Comparison of ENCODE assay signal across 32 cellular contexts in genomic region chr18:58882681-58883080, GRCh38. TPM values are rescaled to one million over a fixed set of nuclear protein-coding genes. Genes with fewer than 3 reads are reported as not detected.
DNase-seq lines count a peak whose midpoint lies in the region; FAIRE-seq and TF ChIP-seq lines count a peak whose summit lies in the region.
"Had no signal": no experiment of that assay in that cellular context is flagged by ENCODE, and none has a peak within 500 bp of the region (broad histone marks: within the 10 kb centered on the region; RNA-seq: fewer than 3 reads in every experiment).

No MANE protein-coding gene starts in this region.

- H3K9me3 ChIP-seq in GM23248 (ENCODE audit: low read depth), result no peaks in the 10 kb centered on the region
- H3K9me3 ChIP-seq in astrocyte (ENCODE audit: insufficient read depth, low read depth, low read length), result no peaks in the 10 kb centered on the region
- H3K9me3 ChIP-seq in thyroid gland, result no peaks in the 10 kb centered on the region
- H3K9me3 ChIP-seq: BLaER1 treated with 17β-estradiol and CSF1 and Interleukin-3, amounts not matched to agents 10 nM and 100 nM; gastroesophageal sphincter; spleen had no signal

- H4K5ac ChIP-seq in mesendoderm (ENCODE audit: low read length), result no peak overlapping the region

- no peak overlapping the region for H3K23ac ChIP-seq in mesendoderm (ENCODE audit: low read length)

- peaks cover 92% of the 10 kb centered on the region for H3K79me2 ChIP-seq in GM23248 (ENCODE audit: insufficient read depth)
- H3K79me2 ChIP-seq in astrocyte (ENCODE audit: insufficient read depth, low read length), result peaks cover 65% of the 10 kb centered on the region
- H3K79me2 ChIP-seq in mesendoderm (ENCODE audit: control insufficient read depth, insufficient read depth, low read length), result peaks cover 77% of the 10 kb centered on the region

- H3K56ac ChIP-seq in mesendoderm (ENCODE audit: low read length), result no peak overlapping the region

- no peak overlapping the region for H3K4ac ChIP-seq in mesendoderm (ENCODE audit: low read depth, low read length)

- H2AFZ ChIP-seq in GM23248, result no peak overlapping the region
- no peak overlapping the region for H2AFZ ChIP-seq in astrocyte (ENCODE audit: low read depth, low read length)
- H2AFZ ChIP-seq: hepatocyte, neural progenitor cell had no signal

- H2AK5ac ChIP-seq in mesendoderm (ENCODE audit: low read length), result no peak overlapping the region

- no peak overlapping the region for H3K4me2 ChIP-seq in GM23248 (ENCODE audit: unreplicated experiment)
- H3K4me2 ChIP-seq in astrocyte (ENCODE audit: low read length), result no peak overlapping the region
- no peak overlapping the region for H3K4me2 ChIP-seq in mesendoderm (ENCODE audit: low read length)
- H3K4me2 ChIP-seq: BLaER1 treated with 17β-estradiol and CSF1 and Interleukin-3, amounts not matched to agents 10 nM and 100 nM; hepatocyte; neural progenitor cell had no signal

- no peak for TF ChIP-seq POLR2A in thyroid gland (IDR thresholded peaks at IDR 0.05)

- no peak overlapping the region for H3K4me3 Mint-ChIP-seq in astrocyte (ENCODE audit: unreplicated experiment)
- H3K4me3 Mint-ChIP-seq in activated naive CD4-positive, alpha-beta T cell treated with anti-CD3 and anti-CD28 coated beads, Interleukin-2, amount 10 ng/mL, durations not matched to agents 7 days and 5 days, result no peak overlapping the region
- H3K4me3 Mint-ChIP-seq: activated CD4-positive, alpha-beta T cell treated with anti-CD3 and anti-CD28 coated beads for 36 hours; activated CD8-positive, alpha-beta T cell treated with anti-CD3 and anti-CD28 coated beads, Interleukin-2, amount 10 ng/mL, durations not matched to agents 7 days and 5 days; activated naive CD4-positive, alpha-beta T cell treated with anti-CD3 and anti-CD28 coated beads, Interleukin-2, amount 50 U/mL, for 24 hours; neural progenitor cell; stimulated activated naive CD8-positive, alpha-beta T cell treated with anti-CD3 and anti-CD28 coated beads, Interleukin-15, Interleukin-2, amounts not matched to agents 100 ng/mL and 50 ng/mL, for 24 hours had no signal

- H3K18ac ChIP-seq in mesendoderm (ENCODE audit: low read length), result no peak overlapping the region

- no peaks in the 10 kb centered on the region for H3K27me3 Mint-ChIP-seq in astrocyte (ENCODE audit: low read depth, unreplicated experiment)
- H3K27me3 Mint-ChIP-seq in activated naive CD4-positive, alpha-beta T cell treated with anti-CD3 and anti-CD28 coated beads, Interleukin-2, amount 10 ng/mL, durations not matched to agents 7 days and 5 days, result peaks cover 26% of the 10 kb centered on the region

- H3K9me3 Mint-ChIP-seq in astrocyte (ENCODE audit: unreplicated experiment), result no peaks in the 10 kb centered on the region
- no peaks in the 10 kb centered on the region for H3K9me3 Mint-ChIP-seq in activated naive CD4-positive, alpha-beta T cell treated with anti-CD3 and anti-CD28 coated beads, Interleukin-2, amount 10 ng/mL, durations not matched to agents 7 days and 5 days
- H3K9me3 Mint-ChIP-seq: activated naive CD4-positive, alpha-beta T cell treated with anti-CD3 and anti-CD28 coated beads, Interleukin-2, amount 50 U/mL, for 24 hours; activated T-helper 2 cell treated with anti-CD3 and anti-CD28 coated beads, Interferon-gamma antibody, Interleukin-2, Interleukin-4, amounts not matched to agents 10 μg/mL and 5 μg/mL and 100 μg/mL, durations not matched to agents 14 hours and 24 hours and 36 hours; neural progenitor cell; stimulated activated naive CD8-positive, alpha-beta T cell treated with anti-CD3 and anti-CD28 coated beads, Interleukin-15, Interleukin-2, amounts not matched to agents 100 ng/mL and 50 ng/mL, for 24 hours had no signal

- H2BK120ac ChIP-seq in mesendoderm (ENCODE audit: low read depth, low read length), result peak overlapping the region; percentile 75

- 32 to 56% methylated on average over 1 of the region's 1 CpG for WGBS in GM23248 (ENCODE audit: low coverage in 1 of 2, low lambda C conversion rate in 2 of 2, missing lambda C conversion rate in 2 of 2), 2 experiments
- WGBS in mesendoderm (ENCODE audit: extremely low coverage, insufficient coverage, low lambda C conversion rate), result no CpG with 5 or more reads among the region's 1 CpG
- 65 to 87% methylated on average over 1 of the region's 1 CpG for whole genome bisulfite sequencing in thyroid gland, 2 donors

- peaks cover 25% of the 10 kb centered on the region for H3K79me1 ChIP-seq in mesendoderm (ENCODE audit: low read length)

- no peaks in the 10 kb centered on the region for H3K27me3 ChIP-seq in GM23248 (replicated peaks; ENCODE audit: insufficient read depth)
- no peaks in the 10 kb centered on the region for H3K27me3 ChIP-seq in astrocyte (ENCODE audit: insufficient read depth, low read length)
- no peaks in the 10 kb centered on the region for H3K27me3 ChIP-seq in mesendoderm (ENCODE audit: insufficient read depth, low read length, poor library complexity)
- H3K27me3 ChIP-seq in thyroid gland, result no peaks in the 10 kb centered on the region
- H3K27me3 ChIP-seq: dorsolateral prefrontal cortex, gastroesophageal sphincter, hepatocyte, neural progenitor cell, spleen had no signal

- peak; percentile 52 for FAIRE-seq in astrocyte (lab: Jason Lieb, UNC)
- FAIRE-seq: GM12891, HepG2, RCC 7860 had no signal

- H4K20me1 ChIP-seq in GM23248 (ENCODE audit: insufficient read depth) (no peaks in the 10 kb centered on the region), astrocyte (ENCODE audit: insufficient read depth, low read length) (peaks cover 60% of the 10 kb centered on the region)

- H3K4me1 ChIP-seq in GM23248 (ENCODE audit: insufficient read depth), result peaks cover 36% of the 10 kb centered on the region
- H3K4me1 ChIP-seq in astrocyte (ENCODE audit: insufficient read depth, low read length), result peaks cover 25% of the 10 kb centered on the region
- peaks cover 14% of the 10 kb centered on the region for H3K4me1 ChIP-seq in mesendoderm (ENCODE audit: control insufficient read depth, low read depth, low read length)
- peaks cover 6 to 8% of the 10 kb centered on the region in 2 donors for H3K4me1 ChIP-seq in thyroid gland
- H3K4me1 ChIP-seq: neural progenitor cell had no signal

- H3K9ac ChIP-seq in GM23248 (no peak overlapping the region), astrocyte (ENCODE audit: low read length) (no peak overlapping the region), mesendoderm (ENCODE audit: low read length) (no peak overlapping the region)
- H3K9ac ChIP-seq: BLaER1 treated with 17β-estradiol and CSF1 and Interleukin-3, amounts not matched to agents 10 nM and 100 nM; neural progenitor cell had no signal

- H3K36me3 Mint-ChIP-seq in astrocyte (ENCODE audit: low read depth, unreplicated experiment), result peaks cover 17% of the 10 kb centered on the region
- H3K36me3 Mint-ChIP-seq in activated naive CD4-positive, alpha-beta T cell treated with anti-CD3 and anti-CD28 coated beads, Interleukin-2, amount 10 ng/mL, durations not matched to agents 7 days and 5 days, result no peaks in the 10 kb centered on the region
- H3K36me3 Mint-ChIP-seq: activated naive CD4-positive, alpha-beta T cell treated with anti-CD3 and anti-CD28 coated beads, Interleukin-2, amount 50 U/mL, for 24 hours had no signal

- in situ Hi-C loops in GM23248 (cut with MboI), result no loop called here

- CTCF ChIA-PET in activated naive CD4-positive, alpha-beta T cell treated with anti-CD3 and anti-CD28 coated beads, Interleukin-2, amount 10 ng/mL, durations not matched to agents 7 days and 5 days (lab: Charles Lee), result no interaction called here

- H4K8ac ChIP-seq in mesendoderm (ENCODE audit: low read depth, low read length), result no peak overlapping the region

- H3K27ac Mint-ChIP-seq in astrocyte (ENCODE audit: unreplicated experiment), result peak overlapping the region; percentile 13
- no peak overlapping the region for H3K27ac Mint-ChIP-seq in activated naive CD4-positive, alpha-beta T cell treated with anti-CD3 and anti-CD28 coated beads, Interleukin-2, amount 10 ng/mL, durations not matched to agents 7 days and 5 days
- H3K27ac Mint-ChIP-seq: activated CD4-positive, alpha-beta T cell treated with anti-CD3 and anti-CD28 coated beads for 36 hours; activated CD8-positive, alpha-beta T cell treated with anti-CD3 and anti-CD28 coated beads, Interleukin-2, amount 10 ng/mL, durations not matched to agents 7 days and 5 days; activated naive CD4-positive, alpha-beta T cell treated with anti-CD3 and anti-CD28 coated beads, Interleukin-2, amount 50 U/mL, for 24 hours; activated T-helper 2 cell treated with anti-CD3 and anti-CD28 coated beads, Interferon-gamma antibody, Interleukin-2, Interleukin-4, amounts not matched to agents 10 μg/mL and 5 μg/mL and 100 μg/mL, durations not matched to agents 14 hours and 24 hours and 36 hours; neural progenitor cell; stimulated activated naive CD8-positive, alpha-beta T cell treated with anti-CD3 and anti-CD28 coated beads, Interleukin-15, Interleukin-2, amounts not matched to agents 100 ng/mL and 50 ng/mL, for 24 hours had no signal

- H3K9me2 ChIP-seq in GM23248 (ENCODE audit: insufficient read depth), result no peaks in the 10 kb centered on the region

- H3K4me1 Mint-ChIP-seq in astrocyte (ENCODE audit: low read depth, unreplicated experiment), result peaks cover 28% of the 10 kb centered on the region
- peaks cover 7% of the 10 kb centered on the region for H3K4me1 Mint-ChIP-seq in activated naive CD4-positive, alpha-beta T cell treated with anti-CD3 and anti-CD28 coated beads, Interleukin-2, amount 10 ng/mL, durations not matched to agents 7 days and 5 days

- H3K4me3 ChIP-seq in GM23248 (no peak overlapping the region), astrocyte (ENCODE audit: insufficient read depth, low read depth, low read length) (no peak overlapping the region), mesendoderm (ENCODE audit: low read length) (no peak overlapping the region), thyroid gland (replicated peaks in 1 of 3) (no peak overlapping the region)
- H3K4me3 ChIP-seq: BLaER1 treated with 17β-estradiol and CSF1 and Interleukin-3, amounts not matched to agents 10 nM and 100 nM; dorsolateral prefrontal cortex; gastroesophageal sphincter; hepatocyte; lung; neural progenitor cell; spleen had no signal

- H3K36me3 ChIP-seq in GM23248 (ENCODE audit: low read depth) (no peaks in the 10 kb centered on the region), astrocyte (ENCODE audit: insufficient read depth, low read length) (peaks cover 18% of the 10 kb centered on the region), mesendoderm (ENCODE audit: control insufficient read depth, insufficient read depth, low read length) (peaks cover 10% of the 10 kb centered on the region), thyroid gland (peaks cover 0 to 6% of the 10 kb centered on the region in 2 donors)
- H3K36me3 ChIP-seq: BLaER1 treated with 17β-estradiol and CSF1 and Interleukin-3, amounts not matched to agents 10 nM and 100 nM had no signal

- TF ChIP-seq CTCF in astrocyte (IDR thresholded peaks at IDR 0.05; ENCODE audit: insufficient read depth, low read depth, low read length), result no peak
- no peak for TF ChIP-seq CTCF in thyroid gland (IDR thresholded peaks at IDR 0.05)

- H3F3A ChIP-seq in GM23248 (ENCODE audit: insufficient read depth), result peaks cover 23% of the 10 kb centered on the region; the same call in 1 of the 2 replicates

- DNase-seq in GM23248, result no peak
- DNase-seq in astrocyte (ENCODE audit: low read depth), result peak; percentile 51
- DNase-seq in mesendoderm, result peak; percentile 73
- no peak for DNase-seq in thyroid gland
- DNase-seq in HuH-7 (ENCODE audit: low spot score), result no peak
- no peak for DNase-seq in activated naive CD4-positive, alpha-beta T cell treated with anti-CD3 and anti-CD28 coated beads, Interleukin-2, amount 10 ng/mL, durations not matched to agents 7 days and 5 days
- DNase-seq in D341Med (ENCODE audit: low spot score), result no peak
- DNase-seq: activated CD4-positive, alpha-beta T cell treated with anti-CD3 and anti-CD28 coated beads for 36 hours; activated CD8-positive, alpha-beta T cell treated with anti-CD3 and anti-CD28 coated beads, Interleukin-2, amount 10 ng/mL, durations not matched to agents 7 days and 5 days; central memory CD4-positive, alpha-beta T cell; DMS153; dorsolateral prefrontal cortex; Kasumi-1; NCI-H1436; NCI-H2107; NCI-H748 treated with DMSO at 0.1 percent for 48 hours; posterior cingulate gyrus; right cardiac atrium; SHP77 treated with DMSO at 0.1 percent for 48 hours; spleen; stimulated activated CD8-positive, alpha-beta memory T cell treated with anti-CD3 and anti-CD28 coated beads, Interleukin-4, amount 100 ng/mL, for 48 hours had no signal

- H3K27ac ChIP-seq in GM23248 (peak overlapping the region; percentile 67), astrocyte (ENCODE audit: low read depth, low read length) (peak overlapping the region; percentile 1), mesendoderm (ENCODE audit: low read depth, low read length) (no peak overlapping the region), thyroid gland (peak overlapping the region in 2 of 3 donors; percentile 25 to 40)
- H3K27ac ChIP-seq: BLaER1 treated with 17β-estradiol and CSF1 and Interleukin-3, amounts not matched to agents 10 nM and 100 nM; gastroesophageal sphincter; hepatocyte; neural progenitor cell had no signal

- H2BK5ac ChIP-seq in mesendoderm (ENCODE audit: low read length), result no peak overlapping the region

- H2BK15ac ChIP-seq in mesendoderm (replicated peaks; ENCODE audit: low read depth), result no peak overlapping the region

- intact Hi-C loops in thyroid gland (cut with DNase I), result no loop called here

RNA-seq across cellular contexts. Expression of gene ZNF532, which starts 18.0 kb away (rescaled TPM):
- 19.0 and 31.9 TPM in 2 replicates for total RNA-seq in GM23248 (2014; rRNA removed; shearing (Covaris generic))
- polyA plus RNA-seq in GM23248 (2016; fragmentation: Nextera tagmentation; extraction: Ambion mirVana), result 13.2 and 14.3 TPM in 2 replicates
- 128 and 135 TPM in 2 replicates for total RNA-seq in astrocyte
- 91.0 TPM for polyA plus RNA-seq in mesendoderm (2013, experiment 1 of 2)
- polyA plus RNA-seq in mesendoderm (2013, experiment 2 of 2), result 94.4 TPM
- total RNA-seq in thyroid gland, result 100 to 1,000 TPM in 3 of 4 donors, 10 to 100 TPM in 1; 80.2 to 111 (median 109) TPM
- total RNA-seq: HepG2 had no signal
- polyA plus RNA-seq: HepG2 had no signal

Comparison
In these comparisons a context has a peak if more than half of its experiments do, and no peak if none do; other contexts are left out.
1. DNase-seq: peak in astrocyte (single experiment) and mesendoderm (single experiment); none in GM23248 (single experiment), thyroid gland (0 of 2), HuH-7 (single experiment), activated naive CD4-positive, alpha-beta T cell treated with anti-CD3 and anti-CD28 coated beads, Interleukin-2, amount 10 ng/mL, durations not matched to agents 7 days and 5 days (single experiment) and D341Med (single experiment).